Comparison of ENCODE assay signal across 19 cellular contexts in the genomic region with DNA sequence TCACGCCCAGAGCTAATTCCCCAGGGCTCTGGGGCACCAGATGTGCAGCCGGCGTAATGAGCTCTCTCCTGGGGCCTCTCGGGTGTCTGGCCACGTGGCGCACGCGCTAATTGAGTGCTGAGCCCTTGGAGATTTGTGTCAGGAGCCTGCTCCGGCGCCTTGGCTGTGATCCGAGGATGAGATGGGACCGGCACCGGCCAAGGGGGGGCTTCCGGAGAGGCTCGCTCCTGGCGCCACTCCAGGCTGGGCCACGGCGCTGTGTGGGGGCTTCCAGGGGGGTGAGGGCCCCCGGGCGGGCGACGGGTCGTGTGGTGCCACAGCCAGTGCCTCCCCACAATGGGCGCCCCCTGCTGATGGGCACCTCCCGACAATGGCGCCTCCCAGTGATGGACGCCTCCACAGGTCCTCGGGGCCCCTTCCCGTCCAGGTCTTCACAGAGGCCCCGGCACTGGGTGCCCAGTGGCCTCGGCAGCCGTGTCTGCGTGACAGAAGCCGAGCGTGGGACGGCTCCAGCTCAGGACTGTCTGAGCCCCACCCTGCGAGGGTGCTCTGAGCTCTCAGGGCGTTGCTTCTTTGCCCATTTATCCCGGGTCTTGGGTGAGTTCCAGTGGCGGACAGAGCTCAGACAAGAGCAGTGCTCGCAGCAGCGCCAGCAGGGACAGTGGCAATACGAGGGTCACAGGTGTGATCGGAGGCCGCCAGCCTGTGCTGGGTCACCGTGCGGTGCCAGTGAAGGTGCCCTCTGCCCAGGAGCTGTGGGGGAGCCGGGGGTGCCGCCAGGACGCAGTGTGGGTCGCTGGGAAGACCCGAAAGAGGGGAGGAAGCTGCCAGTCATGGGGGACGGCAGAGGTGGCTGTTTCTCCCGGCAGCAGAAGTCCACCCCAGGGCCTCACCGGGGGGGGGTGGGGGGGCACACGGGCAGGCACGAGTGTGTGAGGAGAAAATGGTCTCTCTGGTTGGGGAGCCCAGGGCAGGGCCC. TPM values are rescaled to one million over a fixed set of nuclear protein-coding genes. Genes with fewer than 3 reads are reported as not detected.
A peak's percentile ranks its signal among the peaks of the same experiment; 100 is the strongest.
DNase-seq lines count a peak whose midpoint lies in the region; ATAC-seq and TF ChIP-seq lines count a peak whose summit lies in the region.
"Had no signal": no experiment of that assay in that cellular context is flagged by ENCODE, and none has a peak within 500 bp of the region (broad histone marks: within the 10 kb centered on the region; RNA-seq: fewer than 3 reads in every experiment).

No MANE protein-coding gene starts in this region.

- H3K27ac ChIP-seq in neural progenitor cell = no peak overlapping the region
- H3K27ac ChIP-seq: testis had no signal

- intact Hi-C loops in left ventricle myocardium superior (cut with micrococcal nuclease) = no loop called here
- intact Hi-C loops in left cardiac atrium (cut with DNase I) = no loop called here

- H3K4me3 Mint-ChIP-seq in neural progenitor cell = no peak overlapping the region

- no peak overlapping the region for H2AFZ ChIP-seq in neural progenitor cell (replicated peaks)

- peaks cover 20% of the 10 kb centered on the region for H3K27me3 Mint-ChIP-seq in neural progenitor cell (ENCODE audit: insufficient read depth, low read depth)

- H3K36me3 Mint-ChIP-seq in neural progenitor cell = no peaks in the 10 kb centered on the region
- H3K36me3 Mint-ChIP-seq: activated naive CD4-positive, alpha-beta T cell treated with anti-CD3 and anti-CD28 coated beads, Interleukin-2, amount 50 U/mL, for 72 hours had no signal

- peaks cover 2% of the 10 kb centered on the region for H3K4me1 ChIP-seq in neural progenitor cell
- H3K4me1 ChIP-seq: testis had no signal

- H3F3A ChIP-seq in neural progenitor cell (ENCODE audit: low read depth) = no peaks in the 10 kb centered on the region

- H3K27ac Mint-ChIP-seq in neural progenitor cell = no peak overlapping the region
- H3K27ac Mint-ChIP-seq: activated naive CD4-positive, alpha-beta T cell treated with anti-CD3 and anti-CD28 coated beads, Interleukin-2, amount 50 U/mL, for 72 hours had no signal

- H3K9me3 ChIP-seq in neural progenitor cell (ENCODE audit: low read depth) = no peaks in the 10 kb centered on the region
- H3K9me3 ChIP-seq: MG63, testis had no signal

- no peaks in the 10 kb centered on the region for H3K79me2 ChIP-seq in neural progenitor cell (ENCODE audit: low read depth)

- no peaks in the 10 kb centered on the region for H3K9me3 Mint-ChIP-seq in neural progenitor cell
- H3K9me3 Mint-ChIP-seq: activated naive CD4-positive, alpha-beta T cell treated with anti-CD3 and anti-CD28 coated beads, Interleukin-2, amount 50 U/mL, for 72 hours had no signal

- TF ChIP-seq CTCF in neural progenitor cell (IDR thresholded peaks at IDR 0.05) = no peak

- DNase-seq in NCI-H1417 (lab: John Stamatoyannopoulos, UW) = peak; percentile 9 to 53 (median 19)
- DNase-seq in NCI-H1417 treated with DMSO at 0.1 percent for 48 hours (lab: John Stamatoyannopoulos, UW) = no peak
- peak; percentile 0 for DNase-seq in LoVo (ENCODE audit: low spot score)
- DNase-seq in NCI-H82 treated with DMSO at 0.1 percent for 48 hours (lab: John Stamatoyannopoulos, UW; ENCODE audit: unreplicated experiment) = peak; percentile 30
- DNase-seq in neural progenitor cell (ENCODE audit: low spot score) = peak; percentile 19
- no peak for DNase-seq in left ventricle myocardium superior
- DNase-seq in left cardiac atrium = no peak
- DNase-seq: effector CD8-positive, alpha-beta T cell; foreskin melanocyte; GOT3; MG63; OCI-M1; stimulated activated CD4-positive, alpha-beta T cell treated with anti-CD3 and anti-CD28 coated beads, Interleukin-15, amount 100 ng/mL, for 24 hours; testis had no signal

- H3K4me2 ChIP-seq in neural progenitor cell = no peak overlapping the region

- H3K27me3 ChIP-seq in neural progenitor cell = peaks cover 58% of the 10 kb centered on the region
- H3K27me3 ChIP-seq: MG63, testis had no signal

- peaks cover 2% of the 10 kb centered on the region for H3K4me1 Mint-ChIP-seq in neural progenitor cell

- no peak for ATAC-seq in left ventricle myocardium superior
- no peak for ATAC-seq in left cardiac atrium
- no peak for ATAC-seq in GM18909 (IDR thresholded peaks at IDR 0.05; ENCODE audit: poor library complexity, unreplicated experiment)
- ATAC-seq: activated naive CD4-positive, alpha-beta T cell treated with anti-CD3 and anti-CD28 coated beads, Interleukin-2, amount 50 U/mL, for 72 hours had no signal

- H3K9ac ChIP-seq in neural progenitor cell = no peak overlapping the region

- no peaks in the 10 kb centered on the region for H3K36me3 ChIP-seq in neural progenitor cell
- H3K36me3 ChIP-seq: MG63 had no signal

- H3K4me3 ChIP-seq in neural progenitor cell = no peak overlapping the region
- H3K4me3 ChIP-seq: MG63, testis had no signal

- peaks cover 23% of the 10 kb centered on the region for H4K20me1 ChIP-seq in neural progenitor cell (ENCODE audit: low read depth)

RNA-seq across cellular contexts. Expression of gene NKX6-2, which starts 8.2 kb away (rescaled TPM):
- total RNA-seq in neural progenitor cell (ENCODE audit: low replicate concordance) = not detected in 2 replicates
- not detected for total RNA-seq in left ventricle myocardium superior
- total RNA-seq in left cardiac atrium = not detected
- total RNA-seq: A172; activated naive CD4-positive, alpha-beta T cell treated with anti-CD3 and anti-CD28 coated beads, Interleukin-2, amount 50 U/mL, for 72 hours; bronchial epithelial cell; mononuclear cell had no signal

Comparison
In these comparisons a context has a peak if more than half of its experiments do, and no peak if none do; other contexts are left out.
1. DNase-seq: peak in NCI-H1417 (3 of 3), LoVo (single experiment), NCI-H82 treated with DMSO at 0.1 percent for 48 hours (single experiment) and neural progenitor cell (single experiment); none in NCI-H1417 treated with DMSO at 0.1 percent for 48 hours (single experiment), left ventricle myocardium superior (single experiment) and left cardiac atrium (single experiment).